In the genomic region with DNA sequence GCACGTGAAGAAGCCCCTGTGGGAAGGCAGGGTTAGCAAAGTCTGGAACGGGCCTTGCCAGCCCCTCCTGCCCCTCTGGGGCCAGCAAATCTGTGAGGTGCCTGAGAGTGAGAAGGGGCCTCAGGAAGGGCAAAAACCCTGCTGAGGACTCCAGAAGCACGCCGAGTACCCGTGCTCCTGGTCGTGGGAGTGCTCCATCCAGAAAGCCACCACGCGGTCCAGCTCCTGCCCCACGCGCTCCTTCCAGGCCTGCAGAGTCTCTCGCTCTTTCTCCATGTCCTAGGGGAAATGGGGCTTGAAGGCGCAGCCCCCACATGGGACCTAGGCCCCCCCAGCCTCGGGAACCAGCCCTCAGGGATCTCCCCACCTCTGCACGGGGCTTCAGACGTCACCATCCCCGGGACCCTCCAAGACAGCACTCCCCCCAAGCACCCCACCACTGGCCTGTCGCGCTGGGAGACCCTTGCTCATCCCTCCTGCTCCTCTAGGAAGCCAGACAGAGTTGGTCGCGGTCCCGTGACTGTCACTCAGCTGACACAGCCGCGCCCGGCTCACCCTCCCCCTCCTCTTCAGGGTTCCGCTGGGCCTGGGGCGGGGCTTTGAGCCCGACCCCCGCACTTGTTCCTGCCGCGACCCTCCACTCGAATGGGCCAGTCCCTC, we compare ENCODE assay signal across 8 cellular contexts. TPM values are rescaled to one million over a fixed set of nuclear protein-coding genes. Genes with fewer than 3 reads are reported as not detected.
DNase-seq lines count a peak whose midpoint lies in the region; ATAC-seq and TF ChIP-seq lines count a peak whose summit lies in the region.

A gene (minus strand): TSS at position 504 of the 660 bp plus-strand sequence. CDS start 33 bp downstream, at position 471.

- H3K4me1 ChIP-seq in esophagus muscularis mucosa: peaks cover 12 to 40% (median 26%) of the 10 kb centered on the region in 4 donors

- peaks cover 14 to 17% of the 10 kb centered on the region in 2 donors for H3K4me1 Mint-ChIP-seq in natural killer cell treated with Interleukin-12 subunit alpha and Interleukin-12 subunit beta and Interleukin-15 and Interleukin-18, amount 100 ng/mL, for 72 hours (ENCODE audit: low read depth in 2 of 2)

- WGBS in esophagus muscularis mucosa: 73% methylated on average over 11 of the region's 31 CpGs

- peaks cover 6% of the 10 kb centered on the region for H3K36me3 Mint-ChIP-seq in natural killer cell treated with Interleukin-12 subunit alpha and Interleukin-12 subunit beta and Interleukin-15 and Interleukin-18, amount 100 ng/mL, for 72 hours

- no peaks in the 10 kb centered on the region for H3K9me3 Mint-ChIP-seq in natural killer cell treated with Interleukin-12 subunit alpha and Interleukin-12 subunit beta and Interleukin-15 and Interleukin-18, amount 100 ng/mL, for 72 hours

- no peaks in the 10 kb centered on the region for H3K9me3 ChIP-seq in esophagus muscularis mucosa

- in situ Hi-C loops in G401 (cut with HindIII; ENCODE audit: low sequenced_read_pairs): no loop called here

- DNase-seq in H7 (peak; percentile 89), UCSD-AML1 (lab: John Stamatoyannopoulos, UW; ENCODE audit: unreplicated experiment) (peak; percentile 46), esophagus muscularis mucosa (ENCODE audit: extremely low spot score) (no peak), A172 (ENCODE audit: low spot score) (no peak), G401 (ENCODE audit: low spot score) (no peak)
- no peak for DNase-seq in natural killer cell treated with Interleukin-12 subunit alpha and Interleukin-12 subunit beta and Interleukin-15 and Interleukin-18, amount 100 ng/mL, for 72 hours (ENCODE audit: low spot score)

- H3K27ac ChIP-seq in esophagus muscularis mucosa (replicated peaks in 1 of 4): peak within 1 kb of the TSS in 2 of 4 donors; percentile 41 to 44

- H3K27me3 ChIP-seq in H7 (ENCODE audit: control insufficient read depth, insufficient read depth, low read length) (no peaks in the 10 kb centered on the region), esophagus muscularis mucosa (no peaks in the 10 kb centered on the region)

- intact Hi-C loops in esophagus muscularis mucosa (cut with DNase I): no loop called here

- ATAC-seq in natural killer cell treated with Interleukin-12 subunit alpha and Interleukin-12 subunit beta and Interleukin-15 and Interleukin-18, amount 100 ng/mL, for 72 hours: peak; percentile 38 to 58
- ATAC-seq in GM21390 (IDR thresholded peaks at IDR 0.05; ENCODE audit: unreplicated experiment) (no peak), GM19455 (IDR thresholded peaks at IDR 0.05; ENCODE audit: unreplicated experiment) (no peak)

- H3K4me3 ChIP-seq in H7 (ENCODE audit: insufficient read depth, low read depth, low read length) (peak within 1 kb of the TSS; percentile 35), esophagus muscularis mucosa (peak within 1 kb of the TSS; percentile 40 to 49 (median 42))

- no peak for TF ChIP-seq POLR2A in esophagus muscularis mucosa (IDR thresholded peaks at IDR 0.05; ENCODE audit: low read depth)

- H3K36me3 ChIP-seq in H7 (replicated peaks; ENCODE audit: control insufficient read depth, insufficient read depth, low read length) (peaks cover 3% of the 10 kb centered on the region; the same call in 1 of the 2 replicates), esophagus muscularis mucosa (peaks cover 0 to 12% (median 0%) of the 10 kb centered on the region in 4 donors)

- H3K4me3 Mint-ChIP-seq in natural killer cell treated with Interleukin-12 subunit alpha and Interleukin-12 subunit beta and Interleukin-15 and Interleukin-18, amount 100 ng/mL, for 72 hours: peak within 1 kb of the TSS; percentile 66

- TF ChIP-seq EP300 in esophagus muscularis mucosa (IDR thresholded peaks at IDR 0.05): no peak

- H3K27ac Mint-ChIP-seq in natural killer cell treated with Interleukin-12 subunit alpha and Interleukin-12 subunit beta and Interleukin-15 and Interleukin-18, amount 100 ng/mL, for 72 hours: peak within 1 kb of the TSS in 1 of 2 donors; percentile 35

- peaks cover 0 to 3% of the 10 kb centered on the region in 2 donors for H3K27me3 Mint-ChIP-seq in natural killer cell treated with Interleukin-12 subunit alpha and Interleukin-12 subunit beta and Interleukin-15 and Interleukin-18, amount 100 ng/mL, for 72 hours

- no peak for TF ChIP-seq CTCF in esophagus muscularis mucosa (IDR thresholded peaks at IDR 0.05)

RNA-seq across cellular contexts. Expression of the gene that starts here (rescaled TPM):
- 17.9 and 18.3 TPM in 2 replicates for total RNA-seq in H7 (2014; rRNA removed; shearing (Covaris generic))
- 10 to 100 TPM in 1 of 4 donors, 1 to 10 TPM in 3; 8.0 to 12.6 (median 9.1) TPM for total RNA-seq in esophagus muscularis mucosa
- 1 to 10 TPM; 4.8 to 5.4 TPM for total RNA-seq in natural killer cell treated with Interleukin-12 subunit alpha and Interleukin-12 subunit beta and Interleukin-15 and Interleukin-18, amount 100 ng/mL, for 72 hours
- 0.62 TPM in 2 replicates for total RNA-seq in A172 (2014; rRNA removed; shearing (Covaris generic))
- total RNA-seq in G401 (2014; rRNA removed; shearing (Covaris generic)): 7.1 and 8.4 TPM in 2 replicates

Comparison
In these comparisons a context has a peak if more than half of its experiments do, and no peak if none do; other contexts are left out.
1. DNase-seq: peak in H7 (single experiment) and UCSD-AML1 (single experiment); none in esophagus muscularis mucosa (single experiment), natural killer cell treated with Interleukin-12 subunit alpha and Interleukin-12 subunit beta and Interleukin-15 and Interleukin-18, amount 100 ng/mL, for 72 hours (single experiment), A172 (single experiment) and G401 (single experiment).
2. ATAC-seq: peak in natural killer cell treated with Interleukin-12 subunit alpha and Interleukin-12 subunit beta and Interleukin-15 and Interleukin-18, amount 100 ng/mL, for 72 hours (2 of 2); none in GM21390 (single experiment) and GM19455 (single experiment).